34 cellular contexts compared by ENCODE assay signal in genomic region chr1:98737835-98738234, GRCh38.
"Had no signal": no experiment of that assay in that cellular context is flagged by ENCODE, and none has a peak within 500 bp of the region (broad histone marks: within the 10 kb centered on the region; RNA-seq: fewer than 3 reads in every experiment).

No MANE protein-coding gene starts in this region.

- H3K4me3 ChIP-seq: MG63 had no signal

- H3K9me3 ChIP-seq: MG63 had no signal

- DNase-seq: Karpas-422, Kasumi-1, MG63, MM.1S, MV-4-11, NCI-H1048, NCI-H1092, NCI-H1092 treated with DMSO at 0.1 percent for 48 hours, NCI-H1105, NCI-H1105 treated with DMSO at 0.1 percent for 48 hours, NCI-H1417, NCI-H1417 treated with DMSO at 0.1 percent for 48 hours, NCI-H1436, NCI-H1436 treated with DMSO at 0.1 percent for 48 hours, NCI-H146, NCI-H1694, NCI-H1694 treated with DMSO at 0.1 percent for 48 hours, NCI-H187, NCI-H187 treated with DMSO at 0.1 percent for 48 hours, NCI-H1930, NCI-H2029, NCI-H2029 treated with DMSO at 0.1 percent for 48 hours, NCI-H2081, NCI-H2081 treated with DMSO at 0.1 percent for 48 hours, NCI-H2107, NCI-H2171, NCI-H2171 treated with DMSO at 0.1 percent for 48 hours, NCI-H2227 treated with DMSO at 0.1 percent for 48 hours, NCI-H226, NCI-H345, NCI-H446, NCI-H446 treated with DMSO at 0.1 percent for 48 hours, NCI-H510A, NCI-H510A treated with DMSO at 0.1 percent for 48 hours had no signal

- H3K27me3 ChIP-seq: MG63 had no signal
